Comparison of ENCODE assay signal across 8 cellular contexts in genomic region chr6:33419580-33420492, GRCh38. TPM values are rescaled to one million over a fixed set of nuclear protein-coding genes. Genes with fewer than 3 reads are reported as not detected.
DNase-seq lines count a peak whose midpoint lies in the region; ATAC-seq and TF ChIP-seq lines count a peak whose summit lies in the region.

TSS of gene SYNGAP1 (plus strand) at chr6:33420065. CDS start at chr6:33420265, 200 bp downstream.

- H3K9me3 ChIP-seq in A673 (ENCODE audit: low read depth, low read length, poor library complexity, severe bottlenecking) (no peaks in the 10 kb centered on the region), KOPT-K1 (ENCODE audit: insufficient read depth, low read length, poor library complexity, severe bottlenecking) (no peaks in the 10 kb centered on the region), esophagus squamous epithelium (no peaks in the 10 kb centered on the region)

- intact Hi-C loops in A673 (cut with micrococcal nuclease; ENCODE audit: unreplicated experiment) (loop anchor here (10.0 kb wide), 3 partner anchors 105 to 445 kb away; partner anchors contain the start of genes TAPBP and ZBTB22), esophagus squamous epithelium (cut with DNase I) (loop anchor here (10.0 kb wide), 1 partner anchor 155 kb away; no protein-coding TSS in a partner anchor), natural killer cell (cut with micrococcal nuclease) (loop anchor here (2.0 to 5.0 kb wide), 3 partner anchors 29 to 107 kb away; partner anchors contain the start of genes KIFC1 and ZBTB9)

- CTCF ChIA-PET in A673 (lab: Charles Lee): no interaction called here
- CTCF ChIA-PET in activated CD8-positive, alpha-beta memory T cell treated with anti-CD3 and anti-CD28 coated beads, Interleukin-2, amount 10 ng/mL, durations not matched to agents 7 days and 5 days (lab: Charles Lee): interaction anchor here (0.9 to 3.3 kb wide), 3 partner anchors 10 to 160 kb away, joined by 3 to 27 read pairs (median 12); partner anchors contain the start of gene BAK1

- H3K27me3 Mint-ChIP-seq in activated CD8-positive, alpha-beta memory T cell treated with anti-CD3 and anti-CD28 coated beads, Interleukin-2, amount 10 ng/mL, durations not matched to agents 7 days and 5 days: peaks cover 15% of the 10 kb centered on the region
- H3K27me3 Mint-ChIP-seq in natural killer cell (ENCODE audit: low read depth in 2 of 2): no peaks in the 10 kb centered on the region

- no TSS peak for BruUV-seq in A673 (replicated peaks; lab: Mats Ljungman, UMichigan)

- WGBS in esophagus squamous epithelium, 2 donors: 5 to 6% methylated on average over 13 to 14 of the region's 22 CpGs
- WGBS in urinary bladder: 3% methylated on average over 21 of the region's 22 CpGs

- H3K4me3 ChIP-seq in A673 (ENCODE audit: low read depth, low read length, poor library complexity, severe bottlenecking) (peak within 1 kb of the TSS; percentile 40), esophagus squamous epithelium (peak within 1 kb of the TSS; percentile 2 to 85 (median 38)), urinary bladder (ENCODE audit: low read depth, low read length) (peak within 1 kb of the TSS; percentile 36)

- H3K36me3 ChIP-seq in A673 (ENCODE audit: insufficient read depth, low read length, poor library complexity, severe bottlenecking) (peaks cover 25% of the 10 kb centered on the region), KOPT-K1 (ENCODE audit: insufficient read depth, low read length) (peaks cover 32% of the 10 kb centered on the region), esophagus squamous epithelium (peaks cover 1 to 17% (median 14%) of the 10 kb centered on the region in 3 donors), urinary bladder (ENCODE audit: insufficient read depth) (no peaks in the 10 kb centered on the region)

- H3K27me3 ChIP-seq in A673 (replicated peaks; ENCODE audit: insufficient read depth, low read depth, low read length, poor library complexity) (no peaks in the 10 kb centered on the region), esophagus squamous epithelium (no peaks in the 10 kb centered on the region)

- DNase-seq in A673 (ENCODE audit: low spot score) (peak; percentile 65), esophagus squamous epithelium (lab: John Stamatoyannopoulos, UW) (no peak), natural killer cell (no peak), cerebellar nuclear complex (lab: John Stamatoyannopoulos, UW) (no peak)
- DNase-seq in activated CD8-positive, alpha-beta memory T cell treated with anti-CD3 and anti-CD28 coated beads, Interleukin-2, amount 10 ng/mL, durations not matched to agents 7 days and 5 days: peak; percentile 61

- peaks cover 12% of the 10 kb centered on the region for H3K36me3 Mint-ChIP-seq in activated CD8-positive, alpha-beta memory T cell treated with anti-CD3 and anti-CD28 coated beads, Interleukin-2, amount 10 ng/mL, durations not matched to agents 7 days and 5 days
- no peaks in the 10 kb centered on the region for H3K36me3 Mint-ChIP-seq in natural killer cell

- H3K4me1 ChIP-seq in A673 (ENCODE audit: insufficient read depth, low read length, poor library complexity, severe bottlenecking) (peaks cover 31% of the 10 kb centered on the region), esophagus squamous epithelium (peaks cover 37 to 69% (median 45%) of the 10 kb centered on the region in 3 donors), urinary bladder (ENCODE audit: insufficient read depth) (peaks cover 1% of the 10 kb centered on the region)

- TF ChIP-seq POLR2A in esophagus squamous epithelium (IDR thresholded peaks at IDR 0.05): peak in 1 of 4 donors; percentile 28

- peak within 1 kb of the TSS; percentile 97 for H3K4me3 Mint-ChIP-seq in activated CD8-positive, alpha-beta memory T cell treated with anti-CD3 and anti-CD28 coated beads, Interleukin-2, amount 10 ng/mL, durations not matched to agents 7 days and 5 days
- peak within 1 kb of the TSS; percentile 61 for H3K4me3 Mint-ChIP-seq in natural killer cell

- ATAC-seq in activated CD8-positive, alpha-beta memory T cell treated with anti-CD3 and anti-CD28 coated beads, Interleukin-2, amount 10 ng/mL, durations not matched to agents 7 days and 5 days: no peak
- no peak for ATAC-seq in natural killer cell
- ATAC-seq in GM18858 (IDR thresholded peaks at IDR 0.05; ENCODE audit: unreplicated experiment): no peak

- H3K27ac ChIP-seq in A673 (ENCODE audit: low read depth, low read length, poor library complexity, severe bottlenecking) (peak within 1 kb of the TSS; percentile 81), KOPT-K1 (ENCODE audit: low read depth, low read length, poor library complexity, severe bottlenecking) (peak within 1 kb of the TSS; percentile 93), esophagus squamous epithelium (peak within 1 kb of the TSS; percentile 89 to 99 (median 96)), urinary bladder (ENCODE audit: low read depth) (peak within 1 kb of the TSS; percentile 12)

- POLR2A ChIA-PET in A673 (lab: Charles Lee; ENCODE audit: low non-redundant PET): interaction anchor here (0.6 kb wide), 1 partner anchor 119 kb away, joined by 7 read pairs; no protein-coding TSS in a partner anchor

- H3K4me1 Mint-ChIP-seq in activated CD8-positive, alpha-beta memory T cell treated with anti-CD3 and anti-CD28 coated beads, Interleukin-2, amount 10 ng/mL, durations not matched to agents 7 days and 5 days: peaks cover 58% of the 10 kb centered on the region
- H3K4me1 Mint-ChIP-seq in natural killer cell: peaks cover 55 to 74% of the 10 kb centered on the region in 2 donors

- no peak for TF ChIP-seq CTCF in A673 (conservative IDR thresholded peaks at IDR 0.05; ENCODE audit: low read depth, low read length)
- TF ChIP-seq CTCF in esophagus squamous epithelium (IDR thresholded peaks at IDR 0.05): no peak
- TF ChIP-seq CTCF in natural killer cell (IDR thresholded peaks at IDR 0.05): no peak

- no peaks in the 10 kb centered on the region for H3K9me3 Mint-ChIP-seq in activated CD8-positive, alpha-beta memory T cell treated with anti-CD3 and anti-CD28 coated beads, Interleukin-2, amount 10 ng/mL, durations not matched to agents 7 days and 5 days (ENCODE audit: low read depth)
- H3K9me3 Mint-ChIP-seq in natural killer cell: no peaks in the 10 kb centered on the region

- peak within 1 kb of the TSS; percentile 99 for H3K27ac Mint-ChIP-seq in activated CD8-positive, alpha-beta memory T cell treated with anti-CD3 and anti-CD28 coated beads, Interleukin-2, amount 10 ng/mL, durations not matched to agents 7 days and 5 days
- H3K27ac Mint-ChIP-seq in natural killer cell: peak within 1 kb of the TSS; percentile 100

RNA-seq across cellular contexts. Expression of gene SYNGAP1, which starts in this region (rescaled TPM):
- total RNA-seq in A673 (2021) (77.6 and 78.5 TPM in 2 replicates), esophagus squamous epithelium (1 to 10 TPM; 3.3 to 8.6 (median 4.1) TPM), natural killer cell (10 to 100 TPM; 43.5 to 61.6 (median 55.8) TPM), urinary bladder (9.8 TPM)
- 10 to 100 TPM; 24.1 to 39.8 TPM for total RNA-seq in activated CD8-positive, alpha-beta memory T cell treated with anti-CD3 and anti-CD28 coated beads, Interleukin-2, amount 10 ng/mL, durations not matched to agents 7 days and 5 days
- polyA plus RNA-seq in urinary bladder: 19.6 TPM

Comparison
In these comparisons a context has a peak if more than half of its experiments do, and no peak if none do; other contexts are left out.
1. DNase-seq: peak in A673 (single experiment) and activated CD8-positive, alpha-beta memory T cell treated with anti-CD3 and anti-CD28 coated beads, Interleukin-2, amount 10 ng/mL, durations not matched to agents 7 days and 5 days (single experiment); none in esophagus squamous epithelium (single experiment), natural killer cell (single experiment) and cerebellar nuclear complex (0 of 2).
2. H3K27ac ChIP-seq: peak in every context shown above with its lines; median percentile 96 in esophagus squamous epithelium; 93 in KOPT-K1; 81 in A673; 12 in urinary bladder.
3. Peak in every context shown above with its lines, with median percentiles within 50 percentile points of each other: H3K4me3 ChIP-seq.